7 cellular contexts compared by ENCODE assay signal in the genomic region with DNA sequence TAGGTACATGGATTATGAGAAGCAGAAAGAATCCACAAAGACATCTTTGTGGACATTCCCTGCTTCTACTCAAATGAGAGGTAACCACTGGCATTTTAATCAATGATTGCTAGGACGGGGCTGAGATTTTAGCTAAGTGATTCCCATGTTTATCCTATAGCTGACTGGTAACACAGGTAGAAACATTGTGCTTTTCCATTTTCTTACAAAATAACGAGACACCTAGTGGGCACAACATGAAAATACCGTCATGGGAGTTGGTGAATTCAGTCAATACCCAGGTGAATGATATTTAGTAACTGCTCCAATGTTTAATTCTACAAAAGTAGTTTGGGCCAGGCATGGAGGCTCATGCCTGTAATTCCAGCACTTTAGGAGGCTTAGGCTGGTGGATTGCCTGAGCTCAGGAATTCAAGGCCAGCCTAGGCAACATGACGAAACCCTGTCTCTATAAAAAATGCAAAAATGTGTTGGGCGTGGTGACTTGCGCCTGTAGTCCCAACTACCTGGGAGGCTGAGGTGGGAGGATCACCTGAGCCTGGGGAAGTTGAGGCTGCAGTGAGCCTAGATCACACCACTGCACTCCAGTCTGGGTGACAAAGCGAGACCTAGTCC. TPM values are rescaled to one million over a fixed set of nuclear protein-coding genes. Genes with fewer than 3 reads are reported as not detected.
DNase-seq lines count a peak whose midpoint lies in the region; ATAC-seq and TF ChIP-seq lines count a peak whose summit lies in the region.

No MANE protein-coding gene starts in this region.

- no peak overlapping the region for H2BK5ac ChIP-seq in H9 (ENCODE audit: insufficient read length, low read length)

- peaks cover 41 to 45% of the 10 kb centered on the region in 2 experiments for H3K4me1 Mint-ChIP-seq in H9

- H2AK5ac ChIP-seq in H9 (ENCODE audit: insufficient read length, low read length) = no peak overlapping the region

- no peak overlapping the region for H3K4me3 Mint-ChIP-seq in H9

- H2BK12ac ChIP-seq in H9 (ENCODE audit: insufficient read length, low read depth, low read length) = no peak overlapping the region

- H3K9me3 ChIP-seq in H9 (ENCODE audit: control insufficient read depth, low read depth, low read length) = no peaks in the 10 kb centered on the region
- no peaks in the 10 kb centered on the region for H3K9me3 ChIP-seq in SU-DHL-6 (ENCODE audit: insufficient read depth, low read length)
- H3K9me3 ChIP-seq in spleen = no peaks in the 10 kb centered on the region

- H2BK20ac ChIP-seq in H9 (ENCODE audit: low read depth, low read length, poor library complexity, severe bottlenecking) = no peak overlapping the region

- WGBS in H9 (ENCODE audit: extremely low coverage, insufficient read length, low lambda C conversion rate) = no CpG with 5 or more reads among the region's 7 CpGs
- 58 to 67% (median 64%) methylated on average over 7 of the region's 7 CpGs for WGBS in spleen, 5 donors

- H3K23me2 ChIP-seq in H9 (ENCODE audit: insufficient read length, low read depth, low read length, poor library complexity, severe bottlenecking) = no peaks in the 10 kb centered on the region

- no peaks in the 10 kb centered on the region; the same call in 1 of the 2 replicates for H3K27me3 Mint-ChIP-seq in H9 (ENCODE audit: low read depth)

- no peak overlapping the region for H4K8ac ChIP-seq in H9 (replicated peaks; ENCODE audit: insufficient read length, low read depth, low read length)

- no peak overlapping the region for H2BK15ac ChIP-seq in H9 (ENCODE audit: low read depth, low read length)

- H3T11ph ChIP-seq in H9 (ENCODE audit: low read length) = no peak overlapping the region

- no peak overlapping the region for H3K27ac ChIP-seq in H9 (ENCODE audit: insufficient read length, low read depth, low read length)
- H3K27ac ChIP-seq in SU-DHL-6 (ENCODE audit: low read depth, low read length) = peak overlapping the region; percentile 78
- H3K27ac ChIP-seq in spleen = peak overlapping the region in 6 of 8 donors; percentile 39 to 93 (median 62)

- H3K9ac ChIP-seq in H9 (ENCODE audit: extremely low read depth, insufficient read length, low read length) (no peak overlapping the region), SU-DHL-6 (ENCODE audit: low read length) (peak overlapping the region; percentile 15; the same call in 1 of the 2 replicates)

- no peak overlapping the region for H3K4ac ChIP-seq in H9 (ENCODE audit: low read depth, low read length)

- H3K27me3 ChIP-seq in H9 (ENCODE audit: insufficient read depth, low read length) (no peaks in the 10 kb centered on the region), SU-DHL-6 (ENCODE audit: low read length) (no peaks in the 10 kb centered on the region), spleen (replicated peaks in 1 of 7) (no peaks in the 10 kb centered on the region)

- no peak overlapping the region for H3K18ac ChIP-seq in H9 (ENCODE audit: insufficient read length, low read depth, low read length)

- H3F3A ChIP-seq in SU-DHL-6 (ENCODE audit: insufficient read depth) = peaks cover 32% of the 10 kb centered on the region

- H3K79me1 ChIP-seq in H9 (ENCODE audit: insufficient read depth, low read depth, low read length, poor library complexity, severe bottlenecking) = no peaks in the 10 kb centered on the region

- peaks cover 0 to 3% of the 10 kb centered on the region in 2 experiments; a peak in 3 of 5 replicates for H3K9me3 Mint-ChIP-seq in H9

- intact Hi-C loops in spleen (cut with DNase I; ENCODE audit: low total_unique reads) = loop anchor here (10.0 kb wide), 1 partner anchor 54 kb away; no protein-coding TSS in a partner anchor

- TF ChIP-seq POLR2A in spleen (IDR thresholded peaks at IDR 0.05) = no peak

- H3K56ac ChIP-seq in H9 (ENCODE audit: insufficient read length, low read depth, low read length) = no peak overlapping the region

- no peak overlapping the region for H4K91ac ChIP-seq in H9 (ENCODE audit: insufficient read length, low read depth, low read length)

- no peak overlapping the region for H4K5ac ChIP-seq in H9 (ENCODE audit: insufficient read length, low read depth, low read length)

- peaks cover 0 to 3% (median 0%) of the 10 kb centered on the region in 3 experiments; a peak in 3 of 7 replicates for H3K36me3 Mint-ChIP-seq in H9 (ENCODE audit: insufficient read depth in 1 of 3, low read depth in 3 of 3)

- DNase-seq in DMS114 treated with DMSO at 0.1 percent for 48 hours (lab: John Stamatoyannopoulos, UW; ENCODE audit: unreplicated experiment) (peak; percentile 47), H9 (no peak), fibroblast of mammary gland (ENCODE audit: low read depth) (peak; percentile 32), spleen (no peak)

- H3K14ac ChIP-seq in H9 (ENCODE audit: insufficient read depth, low read length) = no peak overlapping the region

- H3K79me2 ChIP-seq in H9 (ENCODE audit: insufficient read depth, low read length) = no peaks in the 10 kb centered on the region
- no peaks in the 10 kb centered on the region for H3K79me2 ChIP-seq in SU-DHL-6 (ENCODE audit: insufficient read depth, low read length)

- H3K4me1 ChIP-seq in H9 (ENCODE audit: insufficient read depth, low read length) (peaks cover 12% of the 10 kb centered on the region; the same call in 1 of the 2 replicates), spleen (peaks cover 19 to 73% (median 46%) of the 10 kb centered on the region in 6 donors)

- H3K23ac ChIP-seq in H9 (ENCODE audit: insufficient read length, low read depth, low read length) = no peak overlapping the region

- H3K4me2 ChIP-seq in H9 (ENCODE audit: insufficient read depth, insufficient read length, low read length) (no peak overlapping the region), SU-DHL-6 (ENCODE audit: low read depth, low read length, poor library complexity, severe bottlenecking) (peak overlapping the region; percentile 41)

- H3K27ac Mint-ChIP-seq in H9 = no peak overlapping the region

- H4K20me1 ChIP-seq in H9 (ENCODE audit: control insufficient read depth, insufficient read depth, insufficient read length) (no peaks in the 10 kb centered on the region), SU-DHL-6 (ENCODE audit: low read depth, low read length) (no peaks in the 10 kb centered on the region)

- H2AFZ ChIP-seq in H9 (ENCODE audit: low read length) (no peak overlapping the region), SU-DHL-6 (ENCODE audit: low read depth, low read length, severe bottlenecking) (peak overlapping the region; percentile 3)

- H3K36me3 ChIP-seq in SU-DHL-6 (ENCODE audit: low read length) (no peaks in the 10 kb centered on the region), spleen (no peaks in the 10 kb centered on the region)

- H3K9me2 ChIP-seq in SU-DHL-6 (replicated peaks; ENCODE audit: insufficient read depth, low read length) = no peaks in the 10 kb centered on the region

- TF ChIP-seq CTCF in H9 (conservative IDR thresholded peaks at IDR 0.05) (peak; percentile 59), SU-DHL-6 (IDR thresholded peaks at IDR 0.05; ENCODE audit: insufficient read depth, low read length, poor library complexity, severe bottlenecking) (peak; percentile 67), fibroblast of mammary gland (conservative IDR thresholded peaks at IDR 0.05; ENCODE audit: control insufficient read depth, insufficient read depth, low read depth, low read length) (peak; percentile 46), spleen (IDR thresholded peaks at IDR 0.05 in 8 of 11, conservative IDR thresholded peaks at IDR 0.05 in 3 of 11) (peak; percentile 23 to 73 (median 57))

- no peak overlapping the region for H3K4me3 ChIP-seq in SU-DHL-6 (ENCODE audit: insufficient read depth, low read length, poor library complexity, severe bottlenecking)
- no peak overlapping the region for H3K4me3 ChIP-seq in fibroblast of mammary gland (ENCODE audit: control insufficient read depth, low read depth, low read length)
- no peak overlapping the region for H3K4me3 ChIP-seq in spleen

- no peak overlapping the region for H2BK120ac ChIP-seq in H9 (ENCODE audit: low read depth, low read length, poor library complexity, severe bottlenecking)

- ATAC-seq in GM18858 (IDR thresholded peaks at IDR 0.05; ENCODE audit: unreplicated experiment) = no peak
- ATAC-seq in HG02938 (IDR thresholded peaks at IDR 0.05; ENCODE audit: unreplicated experiment) = no peak

RNA-seq across cellular contexts. Expression of a gene that starts 37.2 kb away (rescaled TPM):
- total RNA-seq in H9 (2021) (4.7 and 4.8 TPM in 2 replicates), spleen (10 to 100 TPM; 53.1 to 88.2 (median 61.5) TPM)
- 10 to 100 TPM in 1 of 3 donors, 1 to 10 TPM in 2; 9.4 to 11.1 (median 9.9) TPM for polyA plus RNA-seq in spleen

RNA-seq across cellular contexts. Expression of a gene that starts 40.0 kb away (rescaled TPM):
- total RNA-seq in H9 (2021) = 217 and 224 TPM in 2 replicates
- 100 to 1,000 TPM; 173 to 313 (median 255) TPM for total RNA-seq in spleen
- 100 to 1,000 TPM in 2 of 3 donors, 10 to 100 TPM in 1; 86.7 to 153 (median 128) TPM for polyA plus RNA-seq in spleen

Comparison
In these comparisons a context has a peak if more than half of its experiments do, and no peak if none do; other contexts are left out.
1. DNase-seq: peak in DMS114 treated with DMSO at 0.1 percent for 48 hours (single experiment) and fibroblast of mammary gland (single experiment); none in H9 (single experiment) and spleen (single experiment).
2. Peak in every context shown above with its lines, with median percentiles within 50 percentile points of each other: CTCF ChIP-seq.